Comparison of ENCODE assay signal across 12 cellular contexts in genomic region chr2:233117811-233118480, GRCh38. TPM values are rescaled to one million over a fixed set of nuclear protein-coding genes. Genes with fewer than 3 reads are reported as not detected.
DNase-seq lines count a peak whose midpoint lies in the region; ATAC-seq and TF ChIP-seq lines count a peak whose summit lies in the region.
"Had no signal": no experiment of that assay in that cellular context is flagged by ENCODE, and none has a peak within 500 bp of the region (broad histone marks: within the 10 kb centered on the region; RNA-seq: fewer than 3 reads in every experiment).

No MANE protein-coding gene starts in this region.

- no peak overlapping the region for H2BK15ac ChIP-seq in neuronal stem cell (ENCODE audit: low read length)

- H3K4me1 ChIP-seq in DND-41 (ENCODE audit: insufficient read depth, low read length) (peaks cover 12% of the 10 kb centered on the region), neuronal stem cell (ENCODE audit: control insufficient read depth in 2 of 2, insufficient read depth in 1 of 2, low read depth in 1 of 2, low read length in 2 of 2) (peaks cover 0 to 1% of the 10 kb centered on the region in 2 donors)
- H3K4me1 ChIP-seq: thyroid gland had no signal

- no peak for TF ChIP-seq CTCF in DND-41 (IDR thresholded peaks at IDR 0.05; ENCODE audit: borderline replicate concordance, extremely low read depth, low read length, poor library complexity, severe bottlenecking)

- H4K91ac ChIP-seq in neuronal stem cell (ENCODE audit: low read depth, low read length, poor library complexity): peak overlapping the region; percentile 79

- H3K36me3 ChIP-seq in DND-41 (ENCODE audit: insufficient read depth, low read length) (peaks cover 15% of the 10 kb centered on the region), neuronal stem cell (replicated peaks in 1 of 2; ENCODE audit: control insufficient read depth in 2 of 2, insufficient read depth in 2 of 2, low read length in 2 of 2) (no peaks in the 10 kb centered on the region)
- H3K36me3 ChIP-seq: thyroid gland had no signal

- H2AK5ac ChIP-seq in neuronal stem cell (ENCODE audit: low read depth, low read length): no peak overlapping the region

- peaks cover 2% of the 10 kb centered on the region for H3K79me1 ChIP-seq in neuronal stem cell (ENCODE audit: low read depth, low read length)

- H3K4me3 ChIP-seq in DND-41 (ENCODE audit: low read depth in 1 of 2, low read length in 2 of 2) (no peak overlapping the region), neuronal stem cell (ENCODE audit: low read length in 2 of 2) (no peak overlapping the region)
- H3K4me3 ChIP-seq: thyroid gland had no signal

- H3K9ac ChIP-seq in DND-41 (ENCODE audit: low read depth, low read length): no peak overlapping the region
- H3K9ac ChIP-seq in neuronal stem cell (ENCODE audit: low read depth, low read length, poor library complexity): no peak overlapping the region

- H2BK5ac ChIP-seq in neuronal stem cell (ENCODE audit: low read length): no peak overlapping the region

- DNase-seq in CD1c-positive myeloid dendritic cell (ENCODE audit: extremely low spot score) (peak; percentile 4), DND-41 (peak; percentile 46), caudate nucleus (lab: John Stamatoyannopoulos, UW) (no peak), neuronal stem cell (ENCODE audit: low spot score) (no peak), COR-L47 (lab: John Stamatoyannopoulos, UW) (no peak)
- DNase-seq in NK-92 treated with Interleukin-12 subunit alpha and Interleukin-12 subunit beta, amount 100 ng/mL, for 24 hours (lab: John Stamatoyannopoulos, UW): no peak
- DNase-seq: central memory CD4-positive, alpha-beta T cell; NCI-H187 treated with DMSO at 0.1 percent for 48 hours; NCI-H524 treated with DMSO at 0.1 percent for 48 hours; thyroid gland had no signal

- WGBS in neuronal stem cell (ENCODE audit: extremely low coverage in 2 of 2, insufficient read length in 2 of 2, insufficient replicate concordance in 1 of 2), 2 donors: no CpG with 5 or more reads among the region's 9 CpGs

- H3K4me2 ChIP-seq in DND-41 (ENCODE audit: insufficient read depth, low read length) (no peak overlapping the region), neuronal stem cell (ENCODE audit: insufficient read depth, low read length, poor library complexity, severe bottlenecking) (no peak overlapping the region)

- ATAC-seq in DND-41 (ENCODE audit: insufficient read depth, low read depth) (peak; percentile 25), HG03378 (IDR thresholded peaks at IDR 0.05; ENCODE audit: unreplicated experiment) (no peak)
- ATAC-seq: Panc1 had no signal

- H3K9me3 ChIP-seq in DND-41 (ENCODE audit: insufficient read depth, low read length, severe bottlenecking) (no peaks in the 10 kb centered on the region), neuronal stem cell (replicated peaks in 1 of 2; ENCODE audit: control insufficient read depth in 2 of 2, insufficient read depth in 1 of 2, low read depth in 1 of 2, low read length in 2 of 2) (no peaks in the 10 kb centered on the region)
- H3K9me3 ChIP-seq: thyroid gland had no signal

- H3K27me3 ChIP-seq in DND-41 (ENCODE audit: insufficient read depth, low read length, poor library complexity) (no peaks in the 10 kb centered on the region), neuronal stem cell (ENCODE audit: control insufficient read depth in 3 of 3, insufficient read depth in 3 of 3, low read depth in 1 of 3, low read length in 3 of 3) (peaks cover 0 to 3% (median 0%) of the 10 kb centered on the region in 3 experiments)
- H3K27me3 ChIP-seq: thyroid gland had no signal

- H3K4ac ChIP-seq in neuronal stem cell (ENCODE audit: low read length): peak overlapping the region; percentile 3

- no peak overlapping the region for H3K23ac ChIP-seq in neuronal stem cell (ENCODE audit: low read depth, low read length, poor library complexity)

- no peak overlapping the region for H2AFZ ChIP-seq in DND-41 (ENCODE audit: low read depth, low read length)
- no peak overlapping the region for H2AFZ ChIP-seq in neuronal stem cell (ENCODE audit: low read length)

- peaks cover 18% of the 10 kb centered on the region for H3K79me2 ChIP-seq in DND-41 (ENCODE audit: insufficient read depth, low read length)

- H3K18ac ChIP-seq in neuronal stem cell (ENCODE audit: low read length): peak overlapping the region; percentile 13

- H2BK12ac ChIP-seq in neuronal stem cell (ENCODE audit: low read length): peak overlapping the region; percentile 2

- H3K27ac ChIP-seq in DND-41 (ENCODE audit: low read length) (peak overlapping the region; percentile 52; the same call in 1 of the 2 replicates), caudate nucleus (ENCODE audit: low read depth, low read length) (peak overlapping the region; percentile 85), neuronal stem cell (replicated peaks; ENCODE audit: low read length) (no peak overlapping the region)
- H3K27ac ChIP-seq: thyroid gland had no signal

- peaks cover 33% of the 10 kb centered on the region; the same call in 1 of the 2 replicates for H4K20me1 ChIP-seq in DND-41 (ENCODE audit: insufficient read depth, low read length)

- H4K8ac ChIP-seq in neuronal stem cell (ENCODE audit: low read depth, low read length): peak overlapping the region; percentile 72

- peak overlapping the region; percentile 74 for H2BK120ac ChIP-seq in neuronal stem cell (ENCODE audit: low read depth, low read length)

- H3K14ac ChIP-seq in neuronal stem cell (ENCODE audit: low read length): peak overlapping the region; percentile 4

RNA-seq across cellular contexts. Expression of gene INPP5D, which starts 57.8 kb away (rescaled TPM):
- polyA plus RNA-seq in neuronal stem cell (2013, experiment 1 of 2): 4.5 TPM
- polyA plus RNA-seq in neuronal stem cell (2013, experiment 2 of 2): 4.4 TPM

Comparison
In these comparisons a context has a peak if more than half of its experiments do, and no peak if none do; other contexts are left out.
1. DNase-seq: peak in CD1c-positive myeloid dendritic cell (single experiment) and DND-41 (single experiment); none in caudate nucleus (0 of 61), neuronal stem cell (single experiment), COR-L47 (single experiment) and NK-92 treated with Interleukin-12 subunit alpha and Interleukin-12 subunit beta, amount 100 ng/mL, for 24 hours (single experiment).